ENCODE assay signal across 20 cellular contexts in the genomic region with DNA sequence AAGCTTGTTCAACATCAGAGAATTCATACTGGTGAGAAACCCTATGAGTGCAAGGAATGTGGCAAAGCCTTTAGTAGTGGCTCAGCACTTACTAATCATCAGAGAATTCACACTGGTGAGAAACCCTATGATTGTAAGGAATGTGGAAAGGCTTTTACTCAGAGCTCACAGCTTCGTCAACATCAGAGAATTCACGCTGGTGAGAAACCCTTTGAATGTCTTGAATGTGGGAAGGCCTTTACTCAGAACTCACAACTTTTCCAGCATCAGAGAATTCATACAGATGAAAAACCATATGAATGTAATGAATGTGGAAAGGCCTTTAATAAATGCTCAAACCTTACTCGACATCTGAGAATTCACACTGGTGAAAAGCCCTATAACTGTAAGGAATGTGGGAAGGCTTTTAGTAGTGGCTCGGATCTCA. TPM values are rescaled to one million over a fixed set of nuclear protein-coding genes. Genes with fewer than 3 reads are reported as not detected.
A peak's percentile ranks its signal among the peaks of the same experiment; 100 is the strongest.
DNase-seq lines count a peak whose midpoint lies in the region; ATAC-seq and TF ChIP-seq lines count a peak whose summit lies in the region.
"Had no signal": no experiment of that assay in that cellular context is flagged by ENCODE, and none has a peak within 500 bp of the region (broad histone marks: within the 10 kb centered on the region; RNA-seq: fewer than 3 reads in every experiment).

No MANE protein-coding gene starts in this region.

- in situ Hi-C loops in Caki2 (cut with HindIII; ENCODE audit: low pct_unique_long_range_greater_than_20kb, low sequenced_read_pairs): no loop called here

- DNase-seq in Caki2 (ENCODE audit: low read depth) (peak; percentile 31), M059J (ENCODE audit: low read depth) (peak; percentile 5), smooth muscle cell (lab: John Stamatoyannopoulos, UW; ENCODE audit: unreplicated experiment) (no peak), GDM1 (lab: John Stamatoyannopoulos, UW) (no peak), NCI-H69 (lab: John Stamatoyannopoulos, UW) (no peak)
- DNase-seq: CD4-positive, alpha-beta memory T cell; DND-41; GF-D8; HCEC 1CT; NCI-H1048; NCI-H146; NCI-H2081; NCI-H510A treated with DMSO at 0.1 percent for 48 hours; Peyer's patch; Right ventricle myocardium superior had no signal

- ATAC-seq in GM19452 (IDR thresholded peaks at IDR 0.05; ENCODE audit: unreplicated experiment): no peak
- ATAC-seq in HG02678 (IDR thresholded peaks at IDR 0.05; ENCODE audit: unreplicated experiment): no peak

- WGBS in smooth muscle cell (ENCODE audit: low lambda C conversion rate): 94% methylated on average over 4 of the region's 4 CpGs

- H4K20me1 ChIP-seq in smooth muscle cell (ENCODE audit: low read depth): no peaks in the 10 kb centered on the region

- no peak overlapping the region for H3K27ac ChIP-seq in duodenal mucosa (ENCODE audit: low read depth, low read length)
- no peak overlapping the region for H3K27ac ChIP-seq in smooth muscle cell (ENCODE audit: low read depth)
- H3K27ac ChIP-seq: HL-60, Peyer's patch, SK-N-MC had no signal

- H3K27me3 ChIP-seq in duodenal mucosa (ENCODE audit: control insufficient read depth in 1 of 2, insufficient read depth in 2 of 2, low read length in 2 of 2): no peaks in the 10 kb centered on the region
- H3K27me3 ChIP-seq in smooth muscle cell (ENCODE audit: low read depth): no peaks in the 10 kb centered on the region
- H3K27me3 ChIP-seq: Peyer's patch had no signal

- no peak overlapping the region for H3K9ac ChIP-seq in duodenal mucosa (ENCODE audit: low read depth in 1 of 2, low read length in 2 of 2)
- H3K9ac ChIP-seq in smooth muscle cell (ENCODE audit: low read depth): no peak overlapping the region

- H3K9me3 ChIP-seq in duodenal mucosa (ENCODE audit: control insufficient read depth in 1 of 2, low read length in 2 of 2) (peaks cover 76 to 82% of the 10 kb centered on the region in 2 donors), smooth muscle cell (replicated peaks; ENCODE audit: low read depth) (peaks cover 80% of the 10 kb centered on the region)

- H2AFZ ChIP-seq in smooth muscle cell (ENCODE audit: low read depth): no peak overlapping the region

- no peak for TF ChIP-seq CTCF in smooth muscle cell (IDR thresholded peaks at IDR 0.05; ENCODE audit: borderline replicate concordance, insufficient read depth, poor library complexity, severe bottlenecking)

- H3K4me3 ChIP-seq in duodenal mucosa (ENCODE audit: low read depth in 1 of 2, low read length in 2 of 2) (peak overlapping the region; percentile 8 to 48), smooth muscle cell (peak overlapping the region; percentile 2)
- H3K4me3 ChIP-seq: Peyer's patch, SK-N-MC had no signal

- H3F3A ChIP-seq in smooth muscle cell (ENCODE audit: low read depth): no peaks in the 10 kb centered on the region

- H3K79me2 ChIP-seq in smooth muscle cell (ENCODE audit: low read depth): no peaks in the 10 kb centered on the region

- H3K4me1 ChIP-seq in duodenal mucosa (ENCODE audit: control insufficient read depth in 1 of 2, insufficient read depth in 2 of 2, low read length in 2 of 2): no peaks in the 10 kb centered on the region
- no peaks in the 10 kb centered on the region for H3K4me1 ChIP-seq in smooth muscle cell (ENCODE audit: low read depth)
- H3K4me1 ChIP-seq: Peyer's patch had no signal

- H3K4me2 ChIP-seq in smooth muscle cell: no peak overlapping the region

- H3K36me3 ChIP-seq in duodenal mucosa (ENCODE audit: control insufficient read depth in 1 of 2, insufficient read depth in 2 of 2, low read length in 2 of 2) (peaks cover 43 to 56% of the 10 kb centered on the region in 2 donors), smooth muscle cell (ENCODE audit: low read depth) (peaks cover 74% of the 10 kb centered on the region)

RNA-seq across cellular contexts. Expression of a gene that starts 25.2 kb away (rescaled TPM):
- total RNA-seq in Caki2 (2014; rRNA removed; shearing (Covaris generic); ENCODE audit: low replicate concordance): 2.8 and 11.6 TPM in 2 replicates
- 5.0 and 8.6 TPM in 2 replicates for total RNA-seq in M059J (2014; rRNA removed; shearing (Covaris generic))
- total RNA-seq in smooth muscle cell: 4.8 and 10.0 TPM in 2 replicates
- polyA plus RNA-seq in smooth muscle cell: 2.5 and 4.1 TPM in 2 replicates

RNA-seq across cellular contexts. Expression of a gene that starts 32.9 kb away (rescaled TPM):
- total RNA-seq in Caki2 (2014; rRNA removed; shearing (Covaris generic); ENCODE audit: low replicate concordance): 7.3 and 10.4 TPM in 2 replicates
- 14.5 and 18.1 TPM in 2 replicates for total RNA-seq in M059J (2014; rRNA removed; shearing (Covaris generic))
- 5.3 and 8.9 TPM in 2 replicates for total RNA-seq in smooth muscle cell
- polyA plus RNA-seq in smooth muscle cell: 1.0 and 1.6 TPM in 2 replicates

Comparison
In these comparisons a context has a peak if more than half of its experiments do, and no peak if none do; other contexts are left out.
1. DNase-seq: peak in Caki2 (single experiment) and M059J (single experiment); none in smooth muscle cell (single experiment), GDM1 (single experiment) and NCI-H69 (single experiment).